16 cellular contexts compared by ENCODE assay signal in genomic region chr2:10390369-10390801, GRCh38. TPM values are rescaled to one million over a fixed set of nuclear protein-coding genes. Genes with fewer than 3 reads are reported as not detected.
DNase-seq lines count a peak whose midpoint lies in the region; ATAC-seq and TF ChIP-seq lines count a peak whose summit lies in the region.
"Had no signal": no experiment of that assay in that cellular context is flagged by ENCODE, and none has a peak within 500 bp of the region (broad histone marks: within the 10 kb centered on the region; RNA-seq: fewer than 3 reads in every experiment).

No MANE protein-coding gene starts in this region.

- H3K27me3 ChIP-seq in transverse colon = no peaks in the 10 kb centered on the region
- H3K27me3 ChIP-seq: SJCRH30 had no signal

- peak overlapping the region; percentile 41 to 67 (median 64) for H3K27ac ChIP-seq in transverse colon
- H3K27ac ChIP-seq: SJCRH30 had no signal

- no peak overlapping the region for H3K4me3 Mint-ChIP-seq in activated CD4-positive, alpha-beta memory T cell treated with anti-CD3 and anti-CD28 coated beads for 36 hours
- H3K4me3 Mint-ChIP-seq in activated CD4-positive, alpha-beta memory T cell treated with anti-CD3 and anti-CD28 coated beads, Interleukin-2, amount 10 ng/mL, durations not matched to agents 7 days and 5 days = no peak overlapping the region
- H3K4me3 Mint-ChIP-seq: activated CD8-positive, alpha-beta memory T cell treated with anti-CD3 and anti-CD28 coated beads, Interleukin-2, amount 10 ng/mL, durations not matched to agents 7 days and 5 days; activated naive CD4-positive, alpha-beta T cell treated with anti-CD3 and anti-CD28 coated beads, Interleukin-2, amount 50 U/mL, for 24 hours had no signal

- intact Hi-C loops in activated CD4-positive, alpha-beta memory T cell treated with anti-CD3 and anti-CD28 coated beads for 36 hours (cut with micrococcal nuclease) = no loop called here
- intact Hi-C loops in transverse colon (cut with DNase I; ENCODE audit: low total_unique reads) = no loop called here

- no peaks in the 10 kb centered on the region for H3K9me3 Mint-ChIP-seq in activated CD4-positive, alpha-beta memory T cell treated with anti-CD3 and anti-CD28 coated beads for 36 hours
- no peaks in the 10 kb centered on the region for H3K9me3 Mint-ChIP-seq in activated CD4-positive, alpha-beta memory T cell treated with anti-CD3 and anti-CD28 coated beads, Interleukin-2, amount 10 ng/mL, durations not matched to agents 7 days and 5 days
- H3K9me3 Mint-ChIP-seq: activated naive CD4-positive, alpha-beta T cell treated with anti-CD3 and anti-CD28 coated beads, Interleukin-2, amount 50 U/mL, for 24 hours had no signal

- no peak for TF ChIP-seq POLR2A in transverse colon (IDR thresholded peaks at IDR 0.05)

- in situ Hi-C loops in transverse colon (cut with MboI; ENCODE audit: low pct_ligation_motif_present in 1 of 4, low pct_unique_long_range_greater_than_20kb in 1 of 4, low sequenced_read_pairs in 3 of 4) = no loop called here

- H3K27ac Mint-ChIP-seq in activated CD4-positive, alpha-beta memory T cell treated with anti-CD3 and anti-CD28 coated beads for 36 hours = no peak overlapping the region
- no peak overlapping the region for H3K27ac Mint-ChIP-seq in activated CD4-positive, alpha-beta memory T cell treated with anti-CD3 and anti-CD28 coated beads, Interleukin-2, amount 10 ng/mL, durations not matched to agents 7 days and 5 days
- H3K27ac Mint-ChIP-seq: activated CD8-positive, alpha-beta memory T cell treated with anti-CD3 and anti-CD28 coated beads, Interleukin-2, amount 10 ng/mL, durations not matched to agents 7 days and 5 days had no signal

- TF ChIP-seq CTCF in fibroblast of mammary gland (conservative IDR thresholded peaks at IDR 0.05; ENCODE audit: control insufficient read depth, insufficient read depth, low read depth, low read length) (no peak), transverse colon (IDR thresholded peaks at IDR 0.05) (no peak)

- peak; percentile 23 for DNase-seq in activated CD4-positive, alpha-beta memory T cell treated with anti-CD3 and anti-CD28 coated beads for 36 hours
- DNase-seq in activated CD4-positive, alpha-beta memory T cell treated with anti-CD3 and anti-CD28 coated beads, Interleukin-2, amount 10 ng/mL, durations not matched to agents 7 days and 5 days = no peak
- peak; percentile 19 for DNase-seq in RKO (ENCODE audit: low spot score)
- DNase-seq in fibroblast of mammary gland (ENCODE audit: low read depth) = peak; percentile 56
- DNase-seq in transverse colon = no peak
- no peak for DNase-seq in NCI-H748 treated with DMSO at 0.1 percent for 48 hours (lab: John Stamatoyannopoulos, UW)
- DNase-seq: activated CD8-positive, alpha-beta memory T cell treated with anti-CD3 and anti-CD28 coated beads, Interleukin-2, amount 10 ng/mL, durations not matched to agents 7 days and 5 days; caudate nucleus; KG1; NCI-H2029 treated with DMSO at 0.1 percent for 48 hours; NCI-H526; SJCRH30 had no signal

- no peaks in the 10 kb centered on the region for H3K27me3 Mint-ChIP-seq in activated CD4-positive, alpha-beta memory T cell treated with anti-CD3 and anti-CD28 coated beads for 36 hours
- H3K27me3 Mint-ChIP-seq in activated CD4-positive, alpha-beta memory T cell treated with anti-CD3 and anti-CD28 coated beads, Interleukin-2, amount 10 ng/mL, durations not matched to agents 7 days and 5 days = no peaks in the 10 kb centered on the region
- H3K27me3 Mint-ChIP-seq: activated CD8-positive, alpha-beta memory T cell treated with anti-CD3 and anti-CD28 coated beads, Interleukin-2, amount 10 ng/mL, durations not matched to agents 7 days and 5 days; activated naive CD4-positive, alpha-beta T cell treated with anti-CD3 and anti-CD28 coated beads, Interleukin-2, amount 50 U/mL, for 24 hours had no signal

- no peaks in the 10 kb centered on the region for H3K36me3 ChIP-seq in transverse colon
- H3K36me3 ChIP-seq: SJCRH30 had no signal

- H3K4me3 ChIP-seq in fibroblast of mammary gland (ENCODE audit: control insufficient read depth, low read depth, low read length) (no peak overlapping the region), transverse colon (no peak overlapping the region)
- H3K4me3 ChIP-seq: lung, SJCRH30 had no signal

- peaks cover 60% of the 10 kb centered on the region for H3K4me1 Mint-ChIP-seq in activated CD4-positive, alpha-beta memory T cell treated with anti-CD3 and anti-CD28 coated beads for 36 hours (ENCODE audit: low read depth)
- H3K4me1 Mint-ChIP-seq in activated CD4-positive, alpha-beta memory T cell treated with anti-CD3 and anti-CD28 coated beads, Interleukin-2, amount 10 ng/mL, durations not matched to agents 7 days and 5 days = peaks cover 22% of the 10 kb centered on the region

- peaks cover 11 to 37% (median 23%) of the 10 kb centered on the region in 4 donors for H3K4me1 ChIP-seq in transverse colon
- H3K4me1 ChIP-seq: SJCRH30 had no signal

- POLR2A ChIA-PET in activated CD4-positive, alpha-beta memory T cell treated with anti-CD3 and anti-CD28 coated beads for 36 hours (lab: Charles Lee) = no interaction called here
- POLR2A ChIA-PET in activated CD4-positive, alpha-beta memory T cell treated with anti-CD3 and anti-CD28 coated beads, Interleukin-2, amount 10 ng/mL, durations not matched to agents 7 days and 5 days (lab: Charles Lee) = no interaction called here

- 71 to 80% methylated on average over 3 to 6 of the region's 6 CpGs for WGBS in transverse colon (ENCODE audit: low coverage in 1 of 2), 2 donors

- CTCF ChIA-PET in activated CD4-positive, alpha-beta memory T cell treated with anti-CD3 and anti-CD28 coated beads for 36 hours (lab: Charles Lee) = interaction anchor here (3.8 kb wide), 1 partner anchor 18 kb away, joined by 21 read pairs; no protein-coding TSS in a partner anchor
- CTCF ChIA-PET in activated CD4-positive, alpha-beta memory T cell treated with anti-CD3 and anti-CD28 coated beads, Interleukin-2, amount 10 ng/mL, durations not matched to agents 7 days and 5 days (lab: Charles Lee) = interaction anchor here (1.6 to 1.9 kb wide), 2 partner anchors 19 to 45 kb away, joined by 6 to 7 read pairs; no protein-coding TSS in a partner anchor

- TF ChIP-seq EP300 in transverse colon (IDR thresholded peaks at IDR 0.05; ENCODE audit: low read depth) = no peak

- H3K36me3 Mint-ChIP-seq in activated CD4-positive, alpha-beta memory T cell treated with anti-CD3 and anti-CD28 coated beads for 36 hours = no peaks in the 10 kb centered on the region
- H3K36me3 Mint-ChIP-seq in activated CD4-positive, alpha-beta memory T cell treated with anti-CD3 and anti-CD28 coated beads, Interleukin-2, amount 10 ng/mL, durations not matched to agents 7 days and 5 days (ENCODE audit: low read depth) = no peaks in the 10 kb centered on the region
- H3K36me3 Mint-ChIP-seq: activated CD8-positive, alpha-beta memory T cell treated with anti-CD3 and anti-CD28 coated beads, Interleukin-2, amount 10 ng/mL, durations not matched to agents 7 days and 5 days had no signal

- H3K9me3 ChIP-seq in transverse colon = no peaks in the 10 kb centered on the region
- H3K9me3 ChIP-seq: SJCRH30 had no signal

- ATAC-seq in HG02763 (IDR thresholded peaks at IDR 0.05; ENCODE audit: unreplicated experiment) = no peak
- no peak for ATAC-seq in GM18861 (IDR thresholded peaks at IDR 0.05; ENCODE audit: unreplicated experiment)
- ATAC-seq: activated CD8-positive, alpha-beta memory T cell treated with anti-CD3 and anti-CD28 coated beads, Interleukin-2, amount 10 ng/mL, durations not matched to agents 7 days and 5 days had no signal

RNA-seq across cellular contexts. Expression of gene ODC1, which starts 57.7 kb away (rescaled TPM):
- total RNA-seq in activated CD4-positive, alpha-beta memory T cell treated with anti-CD3 and anti-CD28 coated beads for 36 hours = 100 to 1,000 TPM; 138 to 142 TPM
- 10 to 100 TPM; 48.1 to 54.9 TPM for total RNA-seq in activated CD4-positive, alpha-beta memory T cell treated with anti-CD3 and anti-CD28 coated beads, Interleukin-2, amount 10 ng/mL, durations not matched to agents 7 days and 5 days
- total RNA-seq in transverse colon = 10 to 100 TPM; 36.2 to 75.2 (median 43.2) TPM

Comparison
In these comparisons a context has a peak if more than half of its experiments do, and no peak if none do; other contexts are left out.
1. DNase-seq: peak in activated CD4-positive, alpha-beta memory T cell treated with anti-CD3 and anti-CD28 coated beads for 36 hours (single experiment), RKO (single experiment) and fibroblast of mammary gland (single experiment); none in activated CD4-positive, alpha-beta memory T cell treated with anti-CD3 and anti-CD28 coated beads, Interleukin-2, amount 10 ng/mL, durations not matched to agents 7 days and 5 days (single experiment), transverse colon (single experiment) and NCI-H748 treated with DMSO at 0.1 percent for 48 hours (single experiment).